Comparison of ENCODE assay signal across 22 cellular contexts in genomic region chr4:8646296-8647093, GRCh38. TPM values are rescaled to one million over a fixed set of nuclear protein-coding genes. Genes with fewer than 3 reads are reported as not detected.
DNase-seq lines count a peak whose midpoint lies in the region; ATAC-seq and TF ChIP-seq lines count a peak whose summit lies in the region.
"Had no signal": no experiment of that assay in that cellular context is flagged by ENCODE, and none has a peak within 500 bp of the region (broad histone marks: within the 10 kb centered on the region; RNA-seq: fewer than 3 reads in every experiment).

No MANE protein-coding gene starts in this region.

- no peak for TF ChIP-seq CTCF in RWPE2 (IDR thresholded peaks at IDR 0.05; ENCODE audit: poor library complexity, severe bottlenecking)

- no peak overlapping the region for H3K27ac Mint-ChIP-seq in activated CD8-positive, alpha-beta memory T cell treated with anti-CD3 and anti-CD28 coated beads, Interleukin-2, amount 10 ng/mL, durations not matched to agents 7 days and 5 days

- ATAC-seq in activated CD8-positive, alpha-beta memory T cell treated with anti-CD3 and anti-CD28 coated beads, Interleukin-2, amount 10 ng/mL, durations not matched to agents 7 days and 5 days, result no peak
- ATAC-seq in RWPE2 (ENCODE audit: low read depth) (no peak), GM18517 (IDR thresholded peaks at IDR 0.05; ENCODE audit: unreplicated experiment) (no peak)

- no peaks in the 10 kb centered on the region for H3K36me3 Mint-ChIP-seq in activated CD8-positive, alpha-beta memory T cell treated with anti-CD3 and anti-CD28 coated beads, Interleukin-2, amount 10 ng/mL, durations not matched to agents 7 days and 5 days

- H3K27ac ChIP-seq in RWPE2 (ENCODE audit: poor library complexity, severe bottlenecking), result no peak overlapping the region
- H3K27ac ChIP-seq: C4-2B, dorsolateral prefrontal cortex, epithelial cell of prostate, pancreas had no signal

- H3K4me3 ChIP-seq in RWPE2 (ENCODE audit: severe bottlenecking), result no peak overlapping the region
- H3K4me3 ChIP-seq: dorsolateral prefrontal cortex, pancreas had no signal

- H3K4me3 Mint-ChIP-seq in activated CD8-positive, alpha-beta memory T cell treated with anti-CD3 and anti-CD28 coated beads, Interleukin-2, amount 10 ng/mL, durations not matched to agents 7 days and 5 days, result no peak overlapping the region

- no peaks in the 10 kb centered on the region for H3K4me1 Mint-ChIP-seq in activated CD8-positive, alpha-beta memory T cell treated with anti-CD3 and anti-CD28 coated beads, Interleukin-2, amount 10 ng/mL, durations not matched to agents 7 days and 5 days

- H3K27me3 Mint-ChIP-seq in activated CD8-positive, alpha-beta memory T cell treated with anti-CD3 and anti-CD28 coated beads, Interleukin-2, amount 10 ng/mL, durations not matched to agents 7 days and 5 days, result no peaks in the 10 kb centered on the region

- DNase-seq in activated CD8-positive, alpha-beta memory T cell treated with anti-CD3 and anti-CD28 coated beads, Interleukin-2, amount 10 ng/mL, durations not matched to agents 7 days and 5 days, result peak; percentile 27
- no peak for DNase-seq in activated CD8-positive, alpha-beta memory T cell treated with anti-CD3 and anti-CD28 coated beads, Interleukin-2, amount 50 U/mL, for 4 hours
- DNase-seq in RWPE2 (ENCODE audit: low spot score), result peak; percentile 24
- peak; percentile 7 for DNase-seq in mucosa of gallbladder (ENCODE audit: low spot score)
- DNase-seq in ureter (ENCODE audit: low spot score), result peak; percentile 38
- no peak for DNase-seq in COLO829 (ENCODE audit: low spot score)
- DNase-seq in hepatic stellate cell (ENCODE audit: low spot score), result no peak
- DNase-seq: ACHN; activated CD4-positive, alpha-beta T cell treated with anti-CD3 and anti-CD28 coated beads for 4 hours; activated naive CD4-positive, alpha-beta T cell; foreskin fibroblast; GF-D8; GOT3; hippocampal formation; KBM-7; NCI-H526 had no signal

- no peaks in the 10 kb centered on the region for H3K4me1 ChIP-seq in RWPE2 (ENCODE audit: insufficient read depth, poor library complexity, severe bottlenecking)
- H3K4me1 ChIP-seq: pancreas had no signal

- H3K36me3 ChIP-seq in RWPE2 (ENCODE audit: low read depth), result no peaks in the 10 kb centered on the region
- H3K36me3 ChIP-seq: pancreas had no signal

- H3K9me3 Mint-ChIP-seq in activated CD8-positive, alpha-beta memory T cell treated with anti-CD3 and anti-CD28 coated beads, Interleukin-2, amount 10 ng/mL, durations not matched to agents 7 days and 5 days (ENCODE audit: low read depth), result no peaks in the 10 kb centered on the region

- no peaks in the 10 kb centered on the region for H3K9me3 ChIP-seq in RWPE2 (ENCODE audit: severe bottlenecking)
- H3K9me3 ChIP-seq: pancreas had no signal

- CTCF ChIA-PET in activated CD8-positive, alpha-beta memory T cell treated with anti-CD3 and anti-CD28 coated beads, Interleukin-2, amount 10 ng/mL, durations not matched to agents 7 days and 5 days (lab: Charles Lee), result no interaction called here

- peaks cover 54% of the 10 kb centered on the region for H3K27me3 ChIP-seq in RWPE2 (ENCODE audit: insufficient read depth, poor library complexity, severe bottlenecking)
- H3K27me3 ChIP-seq: pancreas had no signal

RNA-seq across cellular contexts. Expression of gene CPZ, which starts 53.9 kb away (rescaled TPM):
- total RNA-seq in activated CD8-positive, alpha-beta memory T cell treated with anti-CD3 and anti-CD28 coated beads, Interleukin-2, amount 10 ng/mL, durations not matched to agents 7 days and 5 days, result not detected
- total RNA-seq in mucosa of gallbladder, result 6.3 TPM
- total RNA-seq in ureter, result 7.4 TPM
- total RNA-seq: lung microvascular endothelial cell had no signal

Comparison
In these comparisons a context has a peak if more than half of its experiments do, and no peak if none do; other contexts are left out.
1. DNase-seq: peak in activated CD8-positive, alpha-beta memory T cell treated with anti-CD3 and anti-CD28 coated beads, Interleukin-2, amount 10 ng/mL, durations not matched to agents 7 days and 5 days (single experiment), RWPE2 (single experiment), mucosa of gallbladder (single experiment) and ureter (single experiment); none in activated CD8-positive, alpha-beta memory T cell treated with anti-CD3 and anti-CD28 coated beads, Interleukin-2, amount 50 U/mL, for 4 hours (single experiment), COLO829 (single experiment) and hepatic stellate cell (single experiment).